12 cellular contexts compared by ENCODE assay signal in genomic region chr7:111238891-111239290, GRCh38.
DNase-seq lines count a peak whose midpoint lies in the region; ATAC-seq, FAIRE-seq and TF ChIP-seq lines count a peak whose summit lies in the region.
"Had no signal": no experiment of that assay in that cellular context is flagged by ENCODE, and none has a peak within 500 bp of the region (broad histone marks: within the 10 kb centered on the region; RNA-seq: fewer than 3 reads in every experiment).

No MANE protein-coding gene starts in this region.

- H3K79me2 ChIP-seq in osteoblast (ENCODE audit: insufficient read depth, low read length) (no peaks in the 10 kb centered on the region), smooth muscle cell (ENCODE audit: low read depth) (no peaks in the 10 kb centered on the region)

- H4K20me1 ChIP-seq in osteoblast (ENCODE audit: insufficient read depth, low read length) (no peaks in the 10 kb centered on the region), smooth muscle cell (ENCODE audit: low read depth) (no peaks in the 10 kb centered on the region)

- 75% methylated on average over 1 of the region's 1 CpG for WGBS in smooth muscle cell (ENCODE audit: low lambda C conversion rate)

- peak overlapping the region; percentile 76 for H2AFZ ChIP-seq in osteoblast (ENCODE audit: low read length)
- H2AFZ ChIP-seq in smooth muscle cell (ENCODE audit: low read depth) = no peak overlapping the region

- H3K36me3 ChIP-seq in osteoblast (ENCODE audit: insufficient read depth, low read length) (no peaks in the 10 kb centered on the region), smooth muscle cell (ENCODE audit: low read depth) (no peaks in the 10 kb centered on the region)
- H3K36me3 ChIP-seq: Peyer's patch, right lobe of liver had no signal

- H3F3A ChIP-seq in smooth muscle cell (ENCODE audit: low read depth) = no peaks in the 10 kb centered on the region

- no peak for TF ChIP-seq POLR2A in H54 (IDR thresholded peaks at IDR 0.05; ENCODE audit: low read depth, low read length)

- H3K4me3 ChIP-seq in osteoblast (ENCODE audit: insufficient read depth, low read length) = peak overlapping the region; percentile 66
- H3K4me3 ChIP-seq in smooth muscle cell = no peak overlapping the region
- H3K4me3 ChIP-seq: Peyer's patch, right lobe of liver had no signal

- FAIRE-seq in H54 (lab: Jason Lieb, UNC) = peak; percentile 50

- peak overlapping the region; percentile 25 for H3K27ac ChIP-seq in osteoblast (ENCODE audit: low read depth, low read length)
- H3K27ac ChIP-seq in smooth muscle cell (ENCODE audit: low read depth) = no peak overlapping the region
- H3K27ac ChIP-seq: Peyer's patch, right lobe of liver had no signal

- no peak for DNase-seq in H54 (ENCODE audit: insufficient read length, low spot score)
- peak; percentile 38 for DNase-seq in fibroblast of peridontal ligament (ENCODE audit: extremely low read depth)
- no peak for DNase-seq in osteoblast (ENCODE audit: insufficient read length, low spot score, missing footprints)
- DNase-seq in effector CD8-positive, alpha-beta T cell (lab: John Stamatoyannopoulos, UW) = no peak
- DNase-seq in smooth muscle cell (lab: John Stamatoyannopoulos, UW; ENCODE audit: unreplicated experiment) = no peak
- DNase-seq: activated naive CD4-positive, alpha-beta T cell treated with anti-CD3 and anti-CD28 coated beads, Interleukin-2, amount 10 ng/mL, durations not matched to agents 7 days and 5 days; CD8-positive, alpha-beta T cell; Peyer's patch; right lobe of liver had no signal

- H3K9me3 ChIP-seq in osteoblast (ENCODE audit: low read depth, low read length) = no peaks in the 10 kb centered on the region
- no peaks in the 10 kb centered on the region for H3K9me3 ChIP-seq in smooth muscle cell (replicated peaks; ENCODE audit: low read depth)
- H3K9me3 ChIP-seq: Peyer's patch, right lobe of liver had no signal

- TF ChIP-seq CTCF in osteoblast (IDR thresholded peaks at IDR 0.05; ENCODE audit: extremely low read depth, low read depth, low read length) (no peak), smooth muscle cell (IDR thresholded peaks at IDR 0.05; ENCODE audit: borderline replicate concordance, insufficient read depth, poor library complexity, severe bottlenecking) (no peak)

- H3K27me3 ChIP-seq in osteoblast (ENCODE audit: insufficient read depth, low read length) (no peaks in the 10 kb centered on the region), smooth muscle cell (ENCODE audit: low read depth) (no peaks in the 10 kb centered on the region)
- H3K27me3 ChIP-seq: Peyer's patch, right lobe of liver had no signal

- H3K4me1 ChIP-seq in osteoblast (ENCODE audit: insufficient read depth, low read length) (peaks cover 9% of the 10 kb centered on the region), smooth muscle cell (ENCODE audit: low read depth) (no peaks in the 10 kb centered on the region)
- H3K4me1 ChIP-seq: Peyer's patch, right lobe of liver had no signal

- H3K4me2 ChIP-seq in osteoblast (ENCODE audit: insufficient read depth, low read length) (peak overlapping the region; percentile 78), smooth muscle cell (no peak overlapping the region)

- peak; percentile 64 for ATAC-seq in SK-N-SH treated with all-trans-retinoic acid at 6 μM for 48 hours
- no peak for ATAC-seq in GM21737 (IDR thresholded peaks at IDR 0.05; ENCODE audit: unreplicated experiment)
- no peak for ATAC-seq in HG03439 (IDR thresholded peaks at IDR 0.05; ENCODE audit: unreplicated experiment)
- ATAC-seq: CD8-positive, alpha-beta T cell had no signal

- H3K9ac ChIP-seq in smooth muscle cell (ENCODE audit: low read depth) = no peak overlapping the region

TF ChIP-seq in SK-N-SH treated with all-trans-retinoic acid at 6 μM for 48 hours, 23 proteins besides CTCF, POLR2A, EP300 and RAD21 (continues in another document):
- TF ChIP-seq GLIS3 (CRISPR knock-in tag; IDR thresholded peaks at IDR 0.05) (no peak), POU6F1 (CRISPR knock-in tag; IDR thresholded peaks at IDR 0.05; ENCODE audit: borderline replicate concordance, low read depth) (no peak), SNAI2 (CRISPR knock-in tag; IDR thresholded peaks at IDR 0.05) (no peak), PPARA (CRISPR knock-in tag; IDR thresholded peaks at IDR 0.05; ENCODE audit: borderline replicate concordance) (no peak), OSR1 (CRISPR knock-in tag; IDR thresholded peaks at IDR 0.05) (no peak), TCF4 (CRISPR knock-in tag; IDR thresholded peaks at IDR 0.05; ENCODE audit: borderline replicate concordance) (no peak), ZNF70 (CRISPR knock-in tag; IDR thresholded peaks at IDR 0.05) (no peak), ARNTL (CRISPR knock-in tag; IDR thresholded peaks at IDR 0.05; ENCODE audit: borderline replicate concordance, low read depth) (no peak), CREB5 (CRISPR knock-in tag; IDR thresholded peaks at IDR 0.05; ENCODE audit: low read depth) (no peak), ZNF565 (CRISPR knock-in tag; conservative IDR thresholded peaks at IDR 0.05; ENCODE audit: low read depth) (no peak), TSHZ2 (CRISPR knock-in tag; IDR thresholded peaks at IDR 0.05) (no peak), CSRNP3 (CRISPR knock-in tag; IDR thresholded peaks at IDR 0.05) (no peak)
